In the genomic region with DNA sequence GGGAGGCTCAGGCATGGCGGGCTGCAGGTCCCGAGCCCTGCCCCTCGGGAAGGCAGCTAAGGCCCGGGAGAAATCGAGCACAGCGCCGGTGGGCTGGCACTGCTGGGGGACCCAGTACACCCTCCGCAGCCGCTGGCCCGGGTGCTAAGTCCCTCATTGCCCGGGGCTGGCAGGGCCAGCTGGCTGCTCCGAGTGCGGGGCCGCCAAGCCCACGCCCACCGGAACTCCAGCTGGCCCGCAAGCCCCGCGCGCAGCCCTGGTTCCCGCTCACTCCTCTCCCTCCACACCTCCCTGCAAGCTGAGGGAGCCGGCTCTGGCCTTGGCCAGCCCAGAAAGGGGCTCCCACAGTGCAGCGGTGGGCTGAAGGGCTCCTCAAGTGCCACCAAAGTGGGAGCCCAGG, we compare ENCODE assay signal across 5 cellular contexts. TPM values are rescaled to one million over a fixed set of nuclear protein-coding genes. Genes with fewer than 3 reads are reported as not detected.
A peak's percentile ranks its signal among the peaks of the same experiment; 100 is the strongest.
DNase-seq lines count a peak whose midpoint lies in the region; ATAC-seq, FAIRE-seq and TF ChIP-seq lines count a peak whose summit lies in the region.
"Not testable (repeated sequence)": the region's sequence is repeated elsewhere in the genome, so short reads cannot be mapped to it uniquely, and the experiment has no call there.

No MANE protein-coding gene starts in this region.

- not testable (repeated sequence) for H3K36me3 Mint-ChIP-seq in stimulated activated effector memory CD8-positive, alpha-beta T cell treated with anti-CD3 and anti-CD28 coated beads, Interleukin-12 subunit alpha, Interleukin-12 subunit beta, amount 100 ng/mL, for 72 hours

- TF ChIP-seq EP300 in GM12878 (IDR thresholded peaks at IDR 0.05; ENCODE audit: borderline replicate concordance in 1 of 2, control insufficient read depth in 1 of 2, low read depth in 2 of 2, low read length in 2 of 2): not testable (repeated sequence)

- not testable (repeated sequence) for TF ChIP-seq POLR2A in GM12878 (IDR thresholded peaks at IDR 0.05; ENCODE audit: low read depth, low read length)

- WGBS in GM12878 (ENCODE audit: insufficient coverage, insufficient replicate concordance, low lambda C conversion rate, missing lambda C conversion rate): 94% methylated on average over 16 of the region's 23 CpGs

- POLR2A ChIA-PET in HEK293 (lab: Yijun Ruan, JAX); GM12878 (lab: Charles Lee): not testable (repeated sequence)

- H3K4me3 Mint-ChIP-seq in stimulated activated effector memory CD8-positive, alpha-beta T cell treated with anti-CD3 and anti-CD28 coated beads, Interleukin-12 subunit alpha, Interleukin-12 subunit beta, amount 100 ng/mL, for 72 hours: peak overlapping the region; percentile 6

- H3K4me1 ChIP-seq in BLaER1 (peaks cover 57% of the 10 kb centered on the region), DND-41 (ENCODE audit: insufficient read depth, low read length) (peaks cover 63% of the 10 kb centered on the region), GM12878 (ENCODE audit: control insufficient read depth, insufficient read depth, low read length) (peaks cover 16% of the 10 kb centered on the region)
- H3K4me1 ChIP-seq in HEK293 (ENCODE audit: control insufficient read depth, insufficient read depth, low read length): not testable (repeated sequence)

- not testable (repeated sequence) for BruUV-seq in GM12878 (replicated peaks; lab: Mats Ljungman, UMichigan)

- TF ChIP-seq RAD21 in GM12878 (IDR thresholded peaks at IDR 0.05; ENCODE audit: insufficient read depth, low read depth, low read length): not testable (repeated sequence)

- H3K27ac ChIP-seq in BLaER1; HEK293 (ENCODE audit: extremely low read depth, low read depth, low read length); GM12878 (ENCODE audit: control insufficient read depth, insufficient read depth): not testable (repeated sequence)
- H3K27ac ChIP-seq in DND-41 (ENCODE audit: low read length): peak overlapping the region; percentile 13; the same call in 1 of the 2 replicates

- H3K79me2 ChIP-seq in DND-41 (ENCODE audit: insufficient read depth, low read length); GM12878 (ENCODE audit: control insufficient read depth, insufficient read depth, low read length): not testable (repeated sequence)

- SMC1A ChIA-PET in GM12878 (lab: Charles Lee; ENCODE audit: uncharacterized antibody, unreplicated experiment): interaction anchor here (1.0 to 2.4 kb wide), 2 partner anchors 18 to 119 kb away, joined by 3 to 15 read pairs; no protein-coding TSS in a partner anchor

- H3K4me3 ChIP-seq in BLaER1; HEK293 (ENCODE audit: low read depth, low read length): not testable (repeated sequence)
- H3K4me3 ChIP-seq in DND-41 (ENCODE audit: low read depth in 1 of 2, low read length in 2 of 2) (peak overlapping the region in 1 of 2 experiments; percentile 24; a peak in 1 of 4 replicates), GM12878 (0 out of 2 replicates have a peak overlapping the region, but pooled peaks have one; percentile 49)

- H3K36me3 ChIP-seq in BLaER1; DND-41 (ENCODE audit: insufficient read depth, low read length); HEK293 (ENCODE audit: control insufficient read depth in 2 of 2, insufficient read depth in 1 of 2, low read length in 2 of 2); GM12878 (ENCODE audit: control insufficient read depth in 2 of 2, insufficient read depth in 2 of 2, low read length in 1 of 2): not testable (repeated sequence)

- not testable (repeated sequence) for H3K9me3 Mint-ChIP-seq in stimulated activated effector memory CD8-positive, alpha-beta T cell treated with anti-CD3 and anti-CD28 coated beads, Interleukin-12 subunit alpha, Interleukin-12 subunit beta, amount 100 ng/mL, for 72 hours

- in situ Hi-C loops in GM12878 (cut with MboI): not testable (repeated sequence)

- not testable (repeated sequence) for FAIRE-seq in GM12878 (lab: Jason Lieb, UNC)

- CTCF ChIA-PET in HEK293 (lab: Yijun Ruan, JAX) (interaction anchor here (0.7 to 6.2 kb wide), 4 partner anchors 10 to 190 kb away, joined by 3 to 46 read pairs (median 4); partner anchors contain the start of gene STUM), GM12878 (lab: Yijun Ruan, JAX) (interaction anchor here (0.8 to 3.2 kb wide), 8 partner anchors 18 to 301 kb away, joined by 3 to 24 read pairs (median 11); partner anchors contain the start of gene PARP1)

- not testable (repeated sequence) for H3K9me3 ChIP-seq in BLaER1; DND-41 (ENCODE audit: insufficient read depth, low read length, severe bottlenecking); HEK293 (ENCODE audit: control insufficient read depth, insufficient read depth, low read depth, low read length); GM12878 (replicated peaks; ENCODE audit: control insufficient read depth, insufficient read depth, low read length)

- not testable (repeated sequence) for H2AFZ ChIP-seq in DND-41 (ENCODE audit: low read depth, low read length); GM12878 (ENCODE audit: control insufficient read depth, low read depth, low read length)

- intact Hi-C loops in GM12878 (cut with micrococcal nuclease; ENCODE audit: unreplicated experiment): not testable (repeated sequence)

- not testable (repeated sequence) for H3K27ac Mint-ChIP-seq in stimulated activated effector memory CD8-positive, alpha-beta T cell treated with anti-CD3 and anti-CD28 coated beads, Interleukin-12 subunit alpha, Interleukin-12 subunit beta, amount 100 ng/mL, for 72 hours

- not testable (repeated sequence) for H3K27me3 ChIP-seq in BLaER1; DND-41 (ENCODE audit: insufficient read depth, low read length, poor library complexity); GM12878 (replicated peaks in 1 of 2; ENCODE audit: control insufficient read depth in 2 of 2, insufficient read depth in 2 of 2, low read length in 1 of 2)

- H3K4me1 Mint-ChIP-seq in stimulated activated effector memory CD8-positive, alpha-beta T cell treated with anti-CD3 and anti-CD28 coated beads, Interleukin-12 subunit alpha, Interleukin-12 subunit beta, amount 100 ng/mL, for 72 hours: peaks cover 22% of the 10 kb centered on the region

- not testable (repeated sequence) for ATAC-seq in DND-41 (ENCODE audit: insufficient read depth, low read depth); GM12878; stimulated activated effector memory CD8-positive, alpha-beta T cell treated with anti-CD3 and anti-CD28 coated beads, Interleukin-12 subunit alpha, Interleukin-12 subunit beta, amount 100 ng/mL, for 72 hours

- H3K4me2 ChIP-seq in BLaER1 (peak overlapping the region; percentile 75; the same call in 1 of the 2 replicates), DND-41 (ENCODE audit: insufficient read depth, low read length) (peak overlapping the region; percentile 43), GM12878 (ENCODE audit: control insufficient read depth, insufficient read depth) (peak overlapping the region; percentile 77; the same call in 1 of the 2 replicates)

- TF ChIP-seq CTCF in DND-41 (IDR thresholded peaks at IDR 0.05; ENCODE audit: borderline replicate concordance, extremely low read depth, low read length, poor library complexity, severe bottlenecking); HEK293 (tag by site-specific recombination; IDR thresholded peaks at IDR 0.05); GM12878 (IDR thresholded peaks at IDR 0.05 in 2 of 3, conservative IDR thresholded peaks at IDR 0.05 in 1 of 3; ENCODE audit: control insufficient read depth in 2 of 3, extremely low read depth in 1 of 3, insufficient read depth in 1 of 3, low read depth in 3 of 3, low read length in 3 of 3): not testable (repeated sequence)

- RAD21 ChIA-PET in GM12878 (lab: Charles Lee; ENCODE audit: unreplicated experiment): interaction anchor here (1.3 to 2.2 kb wide), 3 partner anchors 18 to 23 kb away, joined by 4 to 17 read pairs (median 6); partner anchors contain the start of gene PARP1

- not testable (repeated sequence) for DNase-seq in DND-41; GM12878 (ENCODE audit: low read depth, low spot score); stimulated activated effector memory CD8-positive, alpha-beta T cell treated with anti-CD3 and anti-CD28 coated beads, Interleukin-12 subunit alpha, Interleukin-12 subunit beta, amount 100 ng/mL, for 72 hours (ENCODE audit: low spot score in 2 of 2)

- H4K20me1 ChIP-seq in BLaER1; DND-41 (ENCODE audit: insufficient read depth, low read length); GM12878 (ENCODE audit: control insufficient read depth, insufficient read depth): not testable (repeated sequence)

- not testable (repeated sequence) for H3K9ac ChIP-seq in BLaER1; GM12878 (ENCODE audit: control insufficient read depth, insufficient read depth, low read length)
- H3K9ac ChIP-seq in DND-41 (ENCODE audit: low read depth, low read length): peak overlapping the region; percentile 13; the same call in 1 of the 2 replicates

TF ChIP-seq in HEK293, 187 proteins besides CTCF, POLR2A, EP300 and RAD21:
- TF ChIP-seq ZBTB8A (tag by site-specific recombination; IDR thresholded peaks at IDR 0.05): peak; percentile 46; the same call in 1 of the 2 replicates
TF ChIP-seq in HEK293: peak in this region for 1; not testable (repeated sequence) for 186.

RNA-seq across cellular contexts. Expression of gene PARP1, which starts 18.5 kb away (rescaled TPM):
- total RNA-seq in GM12878 (2013; cell fraction: nucleolus; rRNA removed): 112 and 136 TPM in 2 replicates
- total RNA-seq in GM12878 (2014; rRNA removed) (283 and 287 TPM in 2 replicates), GM12878 (2014; rRNA removed; fragmentation: Illumina TruSeq; extraction: Trizol) (171 and 183 TPM in 2 replicates), GM12878 (2021) (268 and 270 TPM in 2 replicates)
- 66.0 TPM for polyA plus RNA-seq in GM12878 (2011; ENCODE audit: low read depth)
- polyA plus RNA-seq in GM12878 (2011; rRNA removed) (116 and 202 TPM in 2 replicates), GM12878 (2014; fragmentation: Illumina TruSeq; extraction: Trizol) (253 and 260 TPM in 2 replicates), GM12878 (2014; fragmentation: Nextera tagmentation; extraction: Ambion mirVana) (100 to 1,000 TPM; 113 to 170 TPM), GM12878 (2014; rRNA removed) (281 and 350 TPM in 2 replicates), GM12878 (2016; fragmentation: Nextera tagmentation; extraction: Ambion mirVana) (100 to 1,000 TPM; 271 to 274 TPM)
- polyA plus RNA-seq in GM12878 (2011; cell fraction: cytosol; rRNA removed): 270 and 276 TPM in 2 replicates
- polyA plus RNA-seq in GM12878 (2011; cell fraction: nucleus; rRNA removed): 172 and 285 TPM in 2 replicates
- 121 and 128 TPM in 2 replicates for polyA plus RNA-seq in GM12878 (2012)
- polyA minus RNA-seq in GM12878 (2011; rRNA and poly(A)+ RNA removed): 185 and 231 TPM in 2 replicates
- 74.6 and 90.0 TPM in 2 replicates for polyA minus RNA-seq in GM12878 (2011; cell fraction: cytosol; rRNA and poly(A)+ RNA removed)
- 83.4 and 139 TPM in 2 replicates for polyA minus RNA-seq in GM12878 (2011; cell fraction: nucleus; rRNA and poly(A)+ RNA removed)
